Comparison of ENCODE assay signal across 20 cellular contexts in genomic region chr14:47207636-47208035, GRCh38.
DNase-seq lines count a peak whose midpoint lies in the region; ATAC-seq and TF ChIP-seq lines count a peak whose summit lies in the region.
"Had no signal": no experiment of that assay in that cellular context is flagged by ENCODE, and none has a peak within 500 bp of the region (broad histone marks: within the 10 kb centered on the region; RNA-seq: fewer than 3 reads in every experiment).

No MANE protein-coding gene starts in this region.

- DNase-seq in HPDE6-E6E7 (ENCODE audit: extremely low spot score), result peak; percentile 3
- DNase-seq in RKO (ENCODE audit: low spot score), result peak; percentile 17
- DNase-seq in foreskin fibroblast, result no peak
- peak; percentile 16 for DNase-seq in putamen (ENCODE audit: low spot score)
- DNase-seq: activated CD4-positive, alpha-beta T cell treated with anti-CD3 and anti-CD28 coated beads for 36 hours; activated CD8-positive, alpha-beta memory T cell treated with anti-CD3 and anti-CD28 coated beads, Interleukin-2, amount 50 U/mL, for 4 hours; activated gamma-delta T cell; aorta; colonic mucosa; DMS 273 treated with DMSO at 0.1 percent for 48 hours; GF-D8; NCI-H146; NCI-H446; T-helper 9 cell had no signal

- ATAC-seq in GM21381 (IDR thresholded peaks at IDR 0.05; ENCODE audit: unreplicated experiment) (no peak), HG03280 (IDR thresholded peaks at IDR 0.05; ENCODE audit: unreplicated experiment) (no peak), esophagus mucosa (no peak)
- ATAC-seq: activated CD4-positive, alpha-beta T cell treated with anti-CD3 and anti-CD28 coated beads for 36 hours; stimulated activated memory B cell treated with anti-CD40 and anti-IgM and Interleukin-4, amounts not matched to agents 10 μg/mL and 1 μg/mL and 100 μg/mL, for 72 hours had no signal

- TF ChIP-seq CTCF in foreskin fibroblast (IDR thresholded peaks at IDR 0.05; ENCODE audit: low read depth, low read length), result peak; percentile 19

- H3K4me3 ChIP-seq in foreskin fibroblast (ENCODE audit: low read depth in 1 of 2, low read length in 2 of 2), result no peak overlapping the region
- H3K4me3 ChIP-seq: BLaER1, colonic mucosa, tibial nerve had no signal

Comparison
In these comparisons a context has a peak if more than half of its experiments do, and no peak if none do; other contexts are left out.
1. DNase-seq: peak in HPDE6-E6E7 (single experiment), RKO (single experiment) and putamen (single experiment); none in foreskin fibroblast (0 of 2).